ENCODE assay signal across 8 cellular contexts in genomic region chr6:26021350-26022165, GRCh38. TPM values are rescaled to one million over a fixed set of nuclear protein-coding genes. Genes with fewer than 3 reads are reported as not detected.
DNase-seq lines count a peak whose midpoint lies in the region; ATAC-seq and TF ChIP-seq lines count a peak whose summit lies in the region.

No MANE protein-coding gene starts in this region.

- H3K27ac Mint-ChIP-seq in activated naive CD8-positive, alpha-beta T cell treated with anti-CD3 and anti-CD28 coated beads, Interleukin-2, amount 50 U/mL, for 24 hours: peak overlapping the region; percentile 98

- DNase-seq in NCI-H1436 (lab: John Stamatoyannopoulos, UW) (peak; percentile 93), SW 1271 (lab: John Stamatoyannopoulos, UW) (peak; percentile 95 to 99), cardiac septum (ENCODE audit: low spot score) (peak; percentile 97), pons (ENCODE audit: low spot score) (peak; percentile 97), ureter (ENCODE audit: low spot score) (peak; percentile 96)
- DNase-seq in activated naive CD8-positive, alpha-beta T cell treated with anti-CD3 and anti-CD28 coated beads, Interleukin-2, amount 50 U/mL, for 24 hours: peak; percentile 87

- peak; percentile 60 for ATAC-seq in HG02798 (IDR thresholded peaks at IDR 0.05; ENCODE audit: poor library complexity, unreplicated experiment)
- ATAC-seq in activated naive CD8-positive, alpha-beta T cell treated with anti-CD3 and anti-CD28 coated beads, Interleukin-2, amount 50 U/mL, for 24 hours: peak; percentile 58

- peak overlapping the region; percentile 90 for H3K4me3 Mint-ChIP-seq in activated naive CD8-positive, alpha-beta T cell treated with anti-CD3 and anti-CD28 coated beads, Interleukin-2, amount 50 U/mL, for 24 hours

- H3K36me3 Mint-ChIP-seq in activated naive CD8-positive, alpha-beta T cell treated with anti-CD3 and anti-CD28 coated beads, Interleukin-2, amount 50 U/mL, for 24 hours (ENCODE audit: low read depth): peaks cover 3% of the 10 kb centered on the region

- peaks cover 62% of the 10 kb centered on the region for H3K4me1 Mint-ChIP-seq in activated naive CD8-positive, alpha-beta T cell treated with anti-CD3 and anti-CD28 coated beads, Interleukin-2, amount 50 U/mL, for 24 hours

- peaks cover 5% of the 10 kb centered on the region for H3K9me3 Mint-ChIP-seq in activated naive CD8-positive, alpha-beta T cell treated with anti-CD3 and anti-CD28 coated beads, Interleukin-2, amount 50 U/mL, for 24 hours

- intact Hi-C loops in cardiac septum (cut with DNase I): loop anchor here (10.0 kb wide), 1 partner anchor 1123 kb away; a partner anchor contains a TSS

- H3K27me3 Mint-ChIP-seq in activated naive CD8-positive, alpha-beta T cell treated with anti-CD3 and anti-CD28 coated beads, Interleukin-2, amount 50 U/mL, for 24 hours: no peaks in the 10 kb centered on the region

- TF ChIP-seq CTCF in GM12875 (IDR thresholded peaks at IDR 0.05; ENCODE audit: borderline replicate concordance, insufficient read depth, low read depth, low read length): no peak

- peak overlapping the region; percentile 65 for H3K4me3 ChIP-seq in GM12875 (ENCODE audit: low read depth, low read length)

RNA-seq across cellular contexts. Expression of gene TRIM38, which starts 59.0 kb away (rescaled TPM):
- 2.5 TPM for total RNA-seq in cardiac septum
- total RNA-seq in ureter: 20.2 TPM

Comparison
In these comparisons a context has a peak if more than half of its experiments do, and no peak if none do; other contexts are left out.
1. Peak in every context shown above with its lines: DNase-seq, ATAC-seq and H3K4me3 ChIP-seq.